ENCODE assay signal across 17 cellular contexts in genomic region chr1:87089070-87089736, GRCh38.
"Had no signal": no experiment of that assay in that cellular context is flagged by ENCODE, and none has a peak within 500 bp of the region (broad histone marks: within the 10 kb centered on the region; RNA-seq: fewer than 3 reads in every experiment).

No MANE protein-coding gene starts in this region.

- H3K9me3 ChIP-seq: adrenal gland, gastroesophageal sphincter had no signal

- H3K27me3 Mint-ChIP-seq: activated naive CD4-positive, alpha-beta T cell treated with anti-CD3 and anti-CD28 coated beads, Interleukin-2, amount 10 ng/mL, durations not matched to agents 7 days and 5 days; activated T-helper 17 cell treated with anti-CD3 and anti-CD28 coated beads, Interleukin-2, amount 50 U/mL, for 72 hours; stimulated activated naive CD8-positive, alpha-beta T cell treated with anti-CD3 and anti-CD28 coated beads, Interleukin-15, Interleukin-2, amounts not matched to agents 100 ng/mL and 50 ng/mL, for 24 hours had no signal

- DNase-seq: activated CD4-positive, alpha-beta T cell treated with anti-CD3 and anti-CD28 coated beads for 4 hours; activated CD8-positive, alpha-beta T cell treated with anti-CD3 and anti-CD28 coated beads, Interleukin-2, amount 10 ng/mL, durations not matched to agents 7 days and 5 days; activated naive CD4-positive, alpha-beta T cell treated with anti-CD3 and anti-CD28 coated beads, Interleukin-2, amount 10 ng/mL, durations not matched to agents 7 days and 5 days; adrenal gland; central memory CD4-positive, alpha-beta T cell; effector memory CD4-positive, alpha-beta T cell; kidney; nephron progenitor cell; stimulated activated CD4-positive, alpha-beta T cell treated with anti-CD3 and anti-CD28 coated beads, Interleukin-15, amount 100 ng/mL, for 24 hours; stimulated activated CD4-positive, alpha-beta T cell treated with anti-CD3 and anti-CD28 coated beads, Interleukin-4, amount 100 ng/mL, for 24 hours had no signal

- H2AFZ ChIP-seq: hepatocyte had no signal

- FAIRE-seq: kidney had no signal

- H3K27ac Mint-ChIP-seq: activated CD8-positive, alpha-beta T cell treated with anti-CD3 and anti-CD28 coated beads, Interleukin-2, amount 10 ng/mL, durations not matched to agents 7 days and 5 days; activated naive CD4-positive, alpha-beta T cell treated with anti-CD3 and anti-CD28 coated beads, Interleukin-2, amount 10 ng/mL, durations not matched to agents 7 days and 5 days; activated T-helper 17 cell treated with anti-CD3 and anti-CD28 coated beads, Interleukin-2, amount 50 U/mL, for 72 hours; nephron progenitor cell; stimulated activated naive CD8-positive, alpha-beta T cell treated with anti-CD3 and anti-CD28 coated beads, Interleukin-15, Interleukin-2, amounts not matched to agents 100 ng/mL and 50 ng/mL, for 24 hours had no signal

- H3K4me1 Mint-ChIP-seq: activated T-helper 17 cell treated with anti-CD3 and anti-CD28 coated beads, Interleukin-2, amount 50 U/mL, for 72 hours; nephron progenitor cell had no signal

- H3K4me3 Mint-ChIP-seq: activated CD8-positive, alpha-beta T cell treated with anti-CD3 and anti-CD28 coated beads, Interleukin-2, amount 10 ng/mL, durations not matched to agents 7 days and 5 days; activated naive CD4-positive, alpha-beta T cell treated with anti-CD3 and anti-CD28 coated beads, Interleukin-2, amount 10 ng/mL, durations not matched to agents 7 days and 5 days; activated T-helper 17 cell treated with anti-CD3 and anti-CD28 coated beads, Interleukin-2, amount 50 U/mL, for 72 hours; nephron progenitor cell; stimulated activated naive CD8-positive, alpha-beta T cell treated with anti-CD3 and anti-CD28 coated beads, Interleukin-15, Interleukin-2, amounts not matched to agents 100 ng/mL and 50 ng/mL, for 24 hours had no signal

- H3K4me2 ChIP-seq: hepatocyte had no signal

- H3K36me3 Mint-ChIP-seq: activated naive CD4-positive, alpha-beta T cell treated with anti-CD3 and anti-CD28 coated beads, Interleukin-2, amount 10 ng/mL, durations not matched to agents 7 days and 5 days had no signal

- H3K27ac ChIP-seq: adrenal gland, coronary artery, epithelial cell of prostate, gastroesophageal sphincter, hepatocyte, VCaP had no signal

- H3K9me3 Mint-ChIP-seq: activated naive CD4-positive, alpha-beta T cell treated with anti-CD3 and anti-CD28 coated beads, Interleukin-2, amount 10 ng/mL, durations not matched to agents 7 days and 5 days; activated T-helper 17 cell treated with anti-CD3 and anti-CD28 coated beads, Interleukin-2, amount 50 U/mL, for 72 hours; nephron progenitor cell; stimulated activated naive CD8-positive, alpha-beta T cell treated with anti-CD3 and anti-CD28 coated beads, Interleukin-15, Interleukin-2, amounts not matched to agents 100 ng/mL and 50 ng/mL, for 24 hours had no signal

- H3K27me3 ChIP-seq: adrenal gland, gastroesophageal sphincter, hepatocyte had no signal

- H3K4me3 ChIP-seq: adrenal gland, coronary artery, gastroesophageal sphincter, hepatocyte had no signal

- H3K4me1 ChIP-seq: gastroesophageal sphincter had no signal

- ATAC-seq: activated CD8-positive, alpha-beta T cell treated with anti-CD3 and anti-CD28 coated beads, Interleukin-2, amount 10 ng/mL, durations not matched to agents 7 days and 5 days; activated T-helper 17 cell treated with anti-CD3 and anti-CD28 coated beads, Interleukin-2, amount 50 U/mL, for 72 hours; gastroesophageal sphincter had no signal

- H3K36me3 ChIP-seq: adrenal gland, gastroesophageal sphincter had no signal

- H3K79me2 ChIP-seq: hepatocyte had no signal
